8 cellular contexts compared by ENCODE assay signal in the genomic region with DNA sequence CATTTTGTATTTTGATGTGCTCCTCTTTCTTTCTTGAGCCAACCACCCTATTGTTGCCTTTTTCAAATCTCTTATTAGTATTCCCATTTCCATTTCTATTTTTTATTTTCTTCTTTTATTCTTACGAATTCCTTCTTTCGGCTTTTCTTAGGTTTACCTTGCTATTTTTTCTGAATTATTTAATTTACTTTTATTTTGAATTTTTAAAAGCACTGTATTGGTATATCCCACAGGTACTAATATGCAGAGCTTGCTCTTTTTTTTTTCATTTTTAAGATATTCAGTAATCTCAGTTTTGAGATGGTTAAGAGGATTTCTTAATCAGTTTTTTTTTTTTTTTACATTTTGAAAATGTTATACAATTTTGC. TPM values are rescaled to one million over a fixed set of nuclear protein-coding genes. Genes with fewer than 3 reads are reported as not detected.
DNase-seq lines count a peak whose midpoint lies in the region; ATAC-seq and FAIRE-seq lines count a peak whose summit lies in the region.

No MANE protein-coding gene starts in this region.

- no peaks in the 10 kb centered on the region for H3K4me1 ChIP-seq in stomach smooth muscle (ENCODE audit: control insufficient read depth, insufficient read depth, low read length)

- DNase-seq in T-helper 1 cell (no peak), left lobe of liver (ENCODE audit: low spot score) (no peak), NCI-H226 (no peak)
- DNase-seq in activated naive CD8-positive, alpha-beta T cell treated with anti-CD3 and anti-CD28 coated beads for 36 hours, result no peak

- peak overlapping the region in 1 of 2 donors; percentile 82 for H3K9ac ChIP-seq in stomach smooth muscle (ENCODE audit: low read length in 2 of 2)

- peaks cover 7% of the 10 kb centered on the region for H3K36me3 Mint-ChIP-seq in T-helper 1 cell treated with Interleukin-12 subunit alpha and Interleukin-12 subunit beta and Interleukin-4 antibody, amounts not matched to agents 30 μg/mL and 1 μg/mL, for 36 hours (ENCODE audit: low read depth)
- peaks cover 2% of the 10 kb centered on the region for H3K36me3 Mint-ChIP-seq in activated naive CD8-positive, alpha-beta T cell treated with anti-CD3 and anti-CD28 coated beads for 36 hours

- H3K9me3 Mint-ChIP-seq in T-helper 1 cell treated with Interleukin-12 subunit alpha and Interleukin-12 subunit beta and Interleukin-4 antibody, amounts not matched to agents 30 μg/mL and 1 μg/mL, for 36 hours, result peaks cover 30% of the 10 kb centered on the region
- H3K9me3 Mint-ChIP-seq in activated naive CD8-positive, alpha-beta T cell treated with anti-CD3 and anti-CD28 coated beads for 36 hours, result peaks cover 17% of the 10 kb centered on the region

- no peaks in the 10 kb centered on the region for H3K27me3 ChIP-seq in stomach smooth muscle (ENCODE audit: control insufficient read depth in 1 of 2, insufficient read depth in 2 of 2, low read length in 2 of 2)

- peak overlapping the region; percentile 93 for H3K4me3 Mint-ChIP-seq in T-helper 1 cell treated with Interleukin-12 subunit alpha and Interleukin-12 subunit beta and Interleukin-4 antibody, amounts not matched to agents 30 μg/mL and 1 μg/mL, for 36 hours
- peak overlapping the region; percentile 93 for H3K4me3 Mint-ChIP-seq in activated naive CD8-positive, alpha-beta T cell treated with anti-CD3 and anti-CD28 coated beads for 36 hours

- peaks cover 17% of the 10 kb centered on the region for H3K27me3 Mint-ChIP-seq in T-helper 1 cell treated with Interleukin-12 subunit alpha and Interleukin-12 subunit beta and Interleukin-4 antibody, amounts not matched to agents 30 μg/mL and 1 μg/mL, for 36 hours (ENCODE audit: low read depth)
- H3K27me3 Mint-ChIP-seq in activated naive CD8-positive, alpha-beta T cell treated with anti-CD3 and anti-CD28 coated beads for 36 hours, result peaks cover 4% of the 10 kb centered on the region

- H3K27ac ChIP-seq in stomach smooth muscle (ENCODE audit: low read length), result peak overlapping the region; percentile 47

- H3K4me3 ChIP-seq in stomach smooth muscle (ENCODE audit: low read length in 2 of 2), result peak overlapping the region; percentile 97 to 99

- H3K27ac Mint-ChIP-seq in T-helper 1 cell treated with Interleukin-12 subunit alpha and Interleukin-12 subunit beta and Interleukin-4 antibody, amounts not matched to agents 30 μg/mL and 1 μg/mL, for 36 hours, result peak overlapping the region; percentile 86
- no peak overlapping the region for H3K27ac Mint-ChIP-seq in activated naive CD8-positive, alpha-beta T cell treated with anti-CD3 and anti-CD28 coated beads for 36 hours

- FAIRE-seq in islet of Langerhans (lab: Jason Lieb, UNC), result peak; percentile 66

- no peaks in the 10 kb centered on the region for H3K36me3 ChIP-seq in stomach smooth muscle (ENCODE audit: control insufficient read depth in 2 of 2, insufficient read depth in 2 of 2, low read length in 2 of 2)

- H3K9me3 ChIP-seq in stomach smooth muscle (ENCODE audit: control insufficient read depth in 2 of 2, low read length in 2 of 2), result peaks cover 0 to 3% of the 10 kb centered on the region in 2 donors

- ATAC-seq in left lobe of liver (no peak), GM21515 (IDR thresholded peaks at IDR 0.05; ENCODE audit: unreplicated experiment) (no peak)

- peaks cover 18% of the 10 kb centered on the region for H3K4me1 Mint-ChIP-seq in T-helper 1 cell treated with Interleukin-12 subunit alpha and Interleukin-12 subunit beta and Interleukin-4 antibody, amounts not matched to agents 30 μg/mL and 1 μg/mL, for 36 hours (ENCODE audit: low read depth)
- H3K4me1 Mint-ChIP-seq in activated naive CD8-positive, alpha-beta T cell treated with anti-CD3 and anti-CD28 coated beads for 36 hours, result peaks cover 17% of the 10 kb centered on the region

RNA-seq across cellular contexts. Expression of gene MCF2L2, which starts 18.4 kb away (rescaled TPM):
- 1 to 10 TPM; 1.9 to 2.2 TPM for total RNA-seq in activated naive CD8-positive, alpha-beta T cell treated with anti-CD3 and anti-CD28 coated beads for 36 hours
- total RNA-seq in left lobe of liver, result 0.13 TPM
